ENCODE assay signal across 8 cellular contexts in genomic region chr20:33685328-33686007, GRCh38. TPM values are rescaled to one million over a fixed set of nuclear protein-coding genes. Genes with fewer than 3 reads are reported as not detected.
DNase-seq lines count a peak whose midpoint lies in the region; ATAC-seq and TF ChIP-seq lines count a peak whose summit lies in the region.

No MANE protein-coding gene starts in this region.

- ATAC-seq in GM19468 (IDR thresholded peaks at IDR 0.05; ENCODE audit: extremely low read depth, unreplicated experiment) = peak; percentile 13
- peak; percentile 14 for ATAC-seq in HG03565 (IDR thresholded peaks at IDR 0.05; ENCODE audit: unreplicated experiment)
- no peak for ATAC-seq in body of pancreas

- in situ Hi-C loops in transverse colon (cut with MboI; ENCODE audit: low pct_ligation_motif_present in 1 of 4, low pct_unique_long_range_greater_than_20kb in 1 of 4, low sequenced_read_pairs in 3 of 4) = no loop called here

- H3K4me3 ChIP-seq in transverse colon (peak overlapping the region in 3 of 4 donors; percentile 46 to 54 (median 51)), body of pancreas (no peak overlapping the region)

- 0% methylated on average over 26 of the region's 39 CpGs; no CpG with 5 or more reads in 1 of the 2 donors for WGBS in transverse colon (ENCODE audit: low coverage in 1 of 2), 2 donors
- 4 to 13% methylated on average over 12 to 34 of the region's 39 CpGs for WGBS in body of pancreas, 2 donors

- H3K27me3 ChIP-seq in transverse colon = no peaks in the 10 kb centered on the region
- no peaks in the 10 kb centered on the region for H3K27me3 ChIP-seq in body of pancreas

- H3K9me3 ChIP-seq in transverse colon = no peaks in the 10 kb centered on the region
- H3K9me3 ChIP-seq in body of pancreas = no peaks in the 10 kb centered on the region

- intact Hi-C loops in transverse colon (cut with DNase I; ENCODE audit: low total_unique reads) (no loop called here), body of pancreas (cut with DNase I) (no loop called here)

- no peak for TF ChIP-seq EP300 in transverse colon (IDR thresholded peaks at IDR 0.05; ENCODE audit: low read depth)

- TF ChIP-seq CTCF in brain (conservative IDR thresholded peaks at IDR 0.05) (no peak), mesothelial cell of epicardium (IDR thresholded peaks at IDR 0.05; ENCODE audit: unreplicated experiment) (no peak), transverse colon (IDR thresholded peaks at IDR 0.05) (no peak), body of pancreas (IDR thresholded peaks at IDR 0.05) (no peak)

- peak overlapping the region; percentile 24 to 96 (median 47) for H3K27ac Mint-ChIP-seq in brain
- H3K27ac Mint-ChIP-seq in mesothelial cell of epicardium = peak overlapping the region; percentile 89

- H3K36me3 Mint-ChIP-seq in brain (no peaks in the 10 kb centered on the region), mesothelial cell of epicardium (no peaks in the 10 kb centered on the region)

- H3K9me3 Mint-ChIP-seq in brain (no peaks in the 10 kb centered on the region), mesothelial cell of epicardium (no peaks in the 10 kb centered on the region)

- peak overlapping the region; percentile 81 to 87 (median 82) for H3K4me3 Mint-ChIP-seq in brain
- H3K4me3 Mint-ChIP-seq in mesothelial cell of epicardium = peak overlapping the region; percentile 67

- no peaks in the 10 kb centered on the region for H3K36me3 ChIP-seq in transverse colon
- H3K36me3 ChIP-seq in body of pancreas (replicated peaks in 1 of 2; ENCODE audit: insufficient read depth in 1 of 2, low read depth in 2 of 2) = no peaks in the 10 kb centered on the region

- TF ChIP-seq POLR2A in transverse colon (IDR thresholded peaks at IDR 0.05) (no peak), body of pancreas (IDR thresholded peaks at IDR 0.05) (no peak)

- peaks cover 9 to 20% (median 16%) of the 10 kb centered on the region in 4 donors for H3K4me1 ChIP-seq in transverse colon
- H3K4me1 ChIP-seq in body of pancreas = peaks cover 27% of the 10 kb centered on the region

- peaks cover 7% of the 10 kb centered on the region for H3K27me3 Mint-ChIP-seq in brain
- no peaks in the 10 kb centered on the region for H3K27me3 Mint-ChIP-seq in mesothelial cell of epicardium (ENCODE audit: low read depth)

- H3K27ac ChIP-seq in transverse colon = peak overlapping the region; percentile 39 to 73 (median 66)
- H3K27ac ChIP-seq in body of pancreas = no peak overlapping the region

- DNase-seq in ELR (ENCODE audit: low read depth) (peak; percentile 72), RPMI7951 (ENCODE audit: low read depth) (peak; percentile 61), mesothelial cell of epicardium (ENCODE audit: low spot score in 2 of 2, unreplicated experiment in 2 of 2) (no peak), transverse colon (peak; percentile 72), body of pancreas (no peak)

- H3K4me1 Mint-ChIP-seq in brain (peaks cover 46% of the 10 kb centered on the region), mesothelial cell of epicardium (peaks cover 29% of the 10 kb centered on the region)

RNA-seq across cellular contexts. Expression of gene E2F1, which starts 0.7 kb away (rescaled TPM):
- 28.7 and 33.3 TPM in 2 replicates for total RNA-seq in RPMI7951 (2014; rRNA removed; shearing (Covaris generic))
- 73.1 TPM for polyA plus RNA-seq in brain (ENCODE audit: insufficient read depth, low read depth, low replicate concordance)
- total RNA-seq in mesothelial cell of epicardium = 16.7 to 18.1 TPM (median 16.9 TPM) in 3 replicates
- total RNA-seq in transverse colon = 1 to 10 TPM in 3 of 4 donors, not detected in 1; 1.2 to 2.7 (median 2.1) TPM
- under 1 TPM in 1 of 2 donors, not detected in 1; 0.66 TPM for total RNA-seq in body of pancreas

RNA-seq across cellular contexts. Expression of gene NECAB3, which starts 11.2 kb away (rescaled TPM):
- total RNA-seq in RPMI7951 (2014; rRNA removed; shearing (Covaris generic)) = 39.3 and 43.9 TPM in 2 replicates
- polyA plus RNA-seq in brain (ENCODE audit: insufficient read depth, low read depth, low replicate concordance) = 75.9 TPM
- 58.4 to 60.1 TPM (median 58.6 TPM) in 3 replicates for total RNA-seq in mesothelial cell of epicardium
- 100 to 1,000 TPM in 1 of 4 donors, 10 to 100 TPM in 3; 26.1 to 180 (median 94.5) TPM for total RNA-seq in transverse colon
- total RNA-seq in body of pancreas = 10 to 100 TPM; 41.8 to 92.3 TPM

RNA-seq across cellular contexts. Expression of gene ACTL10, which starts 18.7 kb away (rescaled TPM):
- 0.49 TPM in 1 of 2 replicates, not detected in the other for total RNA-seq in RPMI7951 (2014; rRNA removed; shearing (Covaris generic))
- 1.4 TPM for polyA plus RNA-seq in brain (ENCODE audit: insufficient read depth, low read depth, low replicate concordance)
- total RNA-seq in mesothelial cell of epicardium = 0.63 to 0.86 TPM (median 0.66 TPM) in 3 replicates
- 10 to 100 TPM in 1 of 4 donors, 1 to 10 TPM in 2, not detected in 1; 1.5 to 14.1 (median 3.0) TPM for total RNA-seq in transverse colon
- 1 to 10 TPM; 4.0 to 4.9 TPM for total RNA-seq in body of pancreas

RNA-seq across cellular contexts. Expression of gene C20orf144, which starts 23.3 kb away (rescaled TPM):
- total RNA-seq in RPMI7951 (2014; rRNA removed; shearing (Covaris generic)) = 0.24 and 0.39 TPM in 2 replicates
- 0.14 TPM for polyA plus RNA-seq in brain (ENCODE audit: insufficient read depth, low read depth, low replicate concordance)
- total RNA-seq in mesothelial cell of epicardium (0.09 to 0.20 TPM (median 0.11 TPM) in 3 replicates), transverse colon (not detected), body of pancreas (under 1 TPM in 1 of 2 donors, not detected in 1; 0.66 TPM)

RNA-seq across cellular contexts. Expression of gene PXMP4, which starts 34.6 kb away (rescaled TPM):
- 16.9 and 20.8 TPM in 2 replicates for total RNA-seq in RPMI7951 (2014; rRNA removed; shearing (Covaris generic))
- 23.5 TPM for polyA plus RNA-seq in brain (ENCODE audit: insufficient read depth, low read depth, low replicate concordance)
- total RNA-seq in mesothelial cell of epicardium (7.0 to 7.5 TPM (median 7.4 TPM) in 3 replicates), transverse colon (10 to 100 TPM in 1 of 4 donors, 1 to 10 TPM in 3; 1.6 to 12.0 (median 5.5) TPM), body of pancreas (1 to 10 TPM; 3.3 to 5.2 TPM)

Comparison
In these comparisons a context has a peak if more than half of its experiments do, and no peak if none do; other contexts are left out.
1. DNase-seq: peak in ELR (single experiment), RPMI7951 (single experiment) and transverse colon (single experiment); none in mesothelial cell of epicardium (0 of 2) and body of pancreas (0 of 4).
2. H3K27ac ChIP-seq: peak in transverse colon (4 of 4); none in body of pancreas (0 of 4).
3. H3K4me3 ChIP-seq: peak in transverse colon (3 of 4); none in body of pancreas (0 of 2).